24 cellular contexts compared by ENCODE assay signal in genomic region chr1:5832916-5833895, GRCh38.
"Had no signal": no experiment of that assay in that cellular context is flagged by ENCODE, and none has a peak within 500 bp of the region (broad histone marks: within the 10 kb centered on the region; RNA-seq: fewer than 3 reads in every experiment).

No MANE protein-coding gene starts in this region.

- H3K4me1 ChIP-seq: ascending aorta, SJCRH30 had no signal

- H3K27me3 ChIP-seq: ascending aorta, cardiac muscle cell had no signal

- H3K4me3 ChIP-seq: ascending aorta, cardiac muscle cell, PC-9, SJCRH30, SK-N-MC had no signal

- H3K4me2 ChIP-seq: PC-9 had no signal

- ATAC-seq: activated CD4-positive, alpha-beta T cell treated with anti-CD3 and anti-CD28 coated beads for 36 hours; activated CD4-positive, CD25-positive, alpha-beta regulatory T cell treated with anti-CD3 and anti-CD28 coated beads, Interleukin-2, amount 50 U/mL, for 24 hours; activated CD8-positive, alpha-beta T cell treated with anti-CD3 and anti-CD28 coated beads, Interleukin-2, amount 10 ng/mL, durations not matched to agents 7 days and 5 days had no signal

- H2AFZ ChIP-seq: PC-9 had no signal

- H3K36me3 ChIP-seq: ascending aorta, cardiac muscle cell, SJCRH30 had no signal

- H3K9me3 ChIP-seq: ascending aorta, SJCRH30 had no signal

- DNase-seq: activated CD4-positive, alpha-beta T cell treated with anti-CD3 and anti-CD28 coated beads for 36 hours; activated CD4-positive, alpha-beta T cell treated with anti-CD3 and anti-CD28 coated beads, Interleukin-2, amount 10 ng/mL, durations not matched to agents 7 days and 5 days; activated CD4-positive, alpha-beta T cell treated with anti-CD3 and anti-CD28 coated beads, Interleukin-2, amount 50 U/mL, for 48 hours; activated CD8-positive, alpha-beta T cell treated with anti-CD3 and anti-CD28 coated beads, Interleukin-2, amount 10 ng/mL, durations not matched to agents 7 days and 5 days; activated gamma-delta T cell; activated naive CD4-positive, alpha-beta T cell treated with Interleukin-2 at 50 U/mL for 16 hours; activated naive CD8-positive, alpha-beta T cell treated with anti-CD3 and anti-CD28 coated beads, Interleukin-2, amount 10 ng/mL, durations not matched to agents 7 days and 5 days; activated T-cell treated with anti-CD3 and anti-CD28 coated beads, Interleukin-2, amount 50 U/mL, for 24 hours; amygdala; MM.1S; MV-4-11; NCI-H1092; NCI-H1436 treated with DMSO at 0.1 percent for 48 hours; NCI-H1694 treated with DMSO at 0.1 percent for 48 hours; NCI-H2029; NCI-H510A; NCI-H748 treated with DMSO at 0.1 percent for 48 hours; PC-9; SHP77; SJCRH30 had no signal

- H3K27ac ChIP-seq: ascending aorta, cardiac muscle cell, PC-9, SJCRH30, SK-N-MC had no signal
